In the genomic region with DNA sequence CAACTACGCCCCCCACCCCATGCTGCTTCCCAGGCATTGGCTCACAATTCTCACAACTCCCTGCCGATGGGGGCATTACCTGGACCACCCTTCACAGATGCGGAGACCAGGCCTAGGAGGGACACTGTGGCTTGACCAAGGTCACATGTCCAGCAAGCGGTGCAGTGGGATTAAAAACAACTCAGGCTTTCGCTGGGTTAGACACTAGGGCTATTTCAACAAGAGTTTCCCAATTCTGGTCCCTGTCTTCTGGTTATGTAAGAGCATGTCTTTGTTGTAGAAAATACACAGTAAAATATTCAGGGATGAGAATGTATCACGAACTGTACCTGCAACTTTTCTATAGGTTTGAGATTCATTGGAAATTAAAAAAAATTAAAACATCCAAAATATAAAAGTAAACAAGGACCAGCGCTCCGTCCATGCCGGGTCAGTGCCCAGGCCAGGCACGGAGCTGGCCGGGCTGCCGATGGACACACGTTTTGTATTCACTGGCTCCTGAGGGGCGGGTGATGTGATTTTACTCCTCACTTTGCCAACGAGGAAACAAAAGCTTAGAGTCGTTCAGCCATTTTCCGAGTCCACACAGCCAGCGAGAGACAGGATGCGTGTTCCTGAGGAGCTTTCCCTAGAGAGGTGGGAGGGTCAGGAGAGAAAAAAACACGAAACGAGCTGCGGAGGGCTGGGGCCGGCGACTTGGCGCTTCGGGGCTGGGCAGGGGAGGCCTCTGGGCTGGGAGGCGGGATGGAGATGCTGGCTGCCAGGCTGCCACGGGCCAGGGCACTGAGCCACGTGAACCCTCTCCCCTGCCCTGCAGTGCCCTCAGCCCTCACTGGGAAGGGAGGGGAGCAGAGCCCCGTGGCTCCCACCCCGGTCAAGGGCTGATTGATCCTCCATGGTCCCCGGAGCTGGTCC, we compare ENCODE assay signal across 18 cellular contexts. TPM values are rescaled to one million over a fixed set of nuclear protein-coding genes. Genes with fewer than 3 reads are reported as not detected.
"Had no signal": no experiment of that assay in that cellular context is flagged by ENCODE, and none has a peak within 500 bp of the region (broad histone marks: within the 10 kb centered on the region; RNA-seq: fewer than 3 reads in every experiment).

No MANE protein-coding gene starts in this region.

- DNase-seq: activated CD4-positive, alpha-beta T cell treated with anti-CD3 and anti-CD28 coated beads, Interleukin-2, amount 50 U/mL, for 1 hour; activated CD8-positive, alpha-beta memory T cell treated with anti-CD3 and anti-CD28 coated beads for 24 hours; activated gamma-delta T cell treated with Interleukin-2 at 50 U/mL for 16 hours; activated naive CD8-positive, alpha-beta T cell treated with anti-CD3 and anti-CD28 coated beads for 36 hours; brain microvascular endothelial cell; cortex of kidney; effector CD8-positive, alpha-beta T cell; foreskin melanocyte; left cardiac atrium; naive thymus-derived CD4-positive, alpha-beta T cell; T-cell; T-helper 9 cell had no signal

- H3K27ac ChIP-seq: brain microvascular endothelial cell, epithelial cell of prostate, neutrophil, suprapubic skin had no signal

- H3K9me3 ChIP-seq: neutrophil, suprapubic skin had no signal

- ATAC-seq: activated CD4-positive, CD25-positive, alpha-beta regulatory T cell treated with anti-CD3 and anti-CD28 coated beads, Interleukin-2, amount 50 U/mL, for 24 hours; naive thymus-derived CD4-positive, alpha-beta T cell; T-cell had no signal

- H3K27me3 ChIP-seq: brain microvascular endothelial cell, neutrophil had no signal

- H3K4me3 ChIP-seq: smooth muscle cell, suprapubic skin had no signal

- H3K36me3 ChIP-seq: brain microvascular endothelial cell, neutrophil, suprapubic skin had no signal

RNA-seq across cellular contexts. Expression of a gene that starts 17.1 kb away (rescaled TPM):
- total RNA-seq: activated naive CD8-positive, alpha-beta T cell treated with anti-CD3 and anti-CD28 coated beads for 36 hours; mononuclear cell; T-cell had no signal
- polyA plus RNA-seq: naive thymus-derived CD4-positive, alpha-beta T cell had no signal
